30 cellular contexts compared by ENCODE assay signal in the genomic region with DNA sequence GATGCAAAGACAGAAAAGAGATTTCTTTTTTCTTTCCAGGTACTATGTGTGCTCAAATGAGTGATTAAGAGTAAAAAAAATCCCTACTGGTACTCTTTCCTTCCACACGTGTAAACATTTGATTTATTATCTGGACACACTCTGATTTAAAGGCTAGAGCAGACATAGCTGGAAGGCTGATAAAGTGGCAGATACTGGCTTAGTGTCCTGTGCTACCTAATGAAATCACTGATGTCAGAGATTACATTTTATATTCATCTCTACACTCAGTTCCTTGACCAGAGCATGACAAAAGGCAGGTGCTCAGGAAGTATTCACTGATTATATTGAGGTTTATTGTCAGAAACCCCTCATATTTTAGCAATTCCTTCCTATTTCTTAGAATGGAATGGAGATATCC.
"Had no signal": no experiment of that assay in that cellular context is flagged by ENCODE, and none has a peak within 500 bp of the region (broad histone marks: within the 10 kb centered on the region; RNA-seq: fewer than 3 reads in every experiment).

No MANE protein-coding gene starts in this region.

- H3K9me3 ChIP-seq: adrenal gland had no signal

- H3K4me3 ChIP-seq: adrenal gland, body of pancreas, esophagus muscularis mucosa, gastrocnemius medialis, heart left ventricle had no signal

- FAIRE-seq: colon had no signal

- H3K4me1 ChIP-seq: adrenal gland, body of pancreas, esophagus muscularis mucosa, heart left ventricle had no signal

- H3K27ac ChIP-seq: adrenal gland, body of pancreas, esophagus muscularis mucosa, foreskin keratinocyte, gastrocnemius medialis, heart left ventricle had no signal

- ATAC-seq: activated CD8-positive, alpha-beta memory T cell treated with anti-CD3 and anti-CD28 coated beads, Interleukin-2, amount 10 ng/mL, durations not matched to agents 7 days and 5 days; activated CD8-positive, alpha-beta T cell treated with anti-CD3 and anti-CD28 coated beads, Interleukin-2, amount 10 ng/mL, durations not matched to agents 7 days and 5 days; activated naive CD8-positive, alpha-beta T cell treated with anti-CD3 and anti-CD28 coated beads, Interleukin-2, amount 50 U/mL, for 24 hours; body of pancreas; effector memory CD8-positive, alpha-beta T cell; foreskin keratinocyte; gastrocnemius medialis; heart left ventricle; WTC11 had no signal

- H3K27me3 ChIP-seq: adrenal gland, body of pancreas, esophagus muscularis mucosa, foreskin keratinocyte, gastrocnemius medialis, heart left ventricle had no signal

- DNase-seq: activated CD4-positive, alpha-beta T cell treated with anti-CD3 and anti-CD28 coated beads for 48 hours; activated CD4-positive, alpha-beta T cell treated with anti-CD3 and anti-CD28 coated beads, Interleukin-2, amount 50 U/mL, for 1 hour; activated CD4-positive, alpha-beta T cell treated with anti-CD3 and anti-CD28 coated beads, Interleukin-2, amount 50 U/mL, for 48 hours; activated CD8-positive, alpha-beta memory T cell treated with anti-CD3 and anti-CD28 coated beads, Interleukin-2, amount 10 ng/mL, durations not matched to agents 7 days and 5 days; activated CD8-positive, alpha-beta memory T cell treated with anti-CD3 and anti-CD28 coated beads, Interleukin-2, amount 50 U/mL, for 4 hours; activated CD8-positive, alpha-beta T cell treated with anti-CD3 and anti-CD28 coated beads, Interleukin-2, amount 10 ng/mL, durations not matched to agents 7 days and 5 days; activated effector memory CD4-positive, alpha-beta T cell treated with anti-CD3 and anti-CD28 coated beads, Interleukin-2, amount 50 U/mL, for 16 hours; activated naive CD4-positive, alpha-beta T cell treated with anti-CD3 and anti-CD28 coated beads for 36 hours; activated naive CD8-positive, alpha-beta T cell treated with anti-CD3 and anti-CD28 coated beads for 36 hours; activated naive CD8-positive, alpha-beta T cell treated with anti-CD3 and anti-CD28 coated beads, Interleukin-2, amount 50 U/mL, for 24 hours; activated T-cell treated with anti-CD3 and anti-CD28 coated beads, Interleukin-2, amount 50 U/mL, for 1 hour; activated T-cell treated with anti-CD3 and anti-CD28 coated beads, Interleukin-2, amount 50 U/mL, for 48 hours; adrenal gland; amygdala; aorta; body of pancreas; caudate nucleus; cortex of kidney; dermis blood vessel endothelial cell; effector CD4-positive, alpha-beta T cell; effector memory CD8-positive, alpha-beta T cell; erythroblast; foreskin keratinocyte; gastrocnemius medialis; glutamatergic neuron; heart left ventricle; T1000 had no signal

- H3K36me3 ChIP-seq: adrenal gland, esophagus muscularis mucosa, gastrocnemius medialis, heart left ventricle had no signal
